ENCODE assay signal across 1 cellular context in genomic region chr11:19951558-19952083, GRCh38.
TF ChIP-seq lines count a peak whose summit lies in the region.

No MANE protein-coding gene starts in this region.

TF ChIP-seq in HepG2, 621 proteins besides CTCF, POLR2A, EP300 and RAD21 (continued from another document and continues in another):
- TF ChIP-seq ZNF510 (CRISPR knock-in tag; IDR thresholded peaks at IDR 0.05; ENCODE audit: low read depth) (0 out of 2 replicates have a peak, but pooled peaks have one; percentile 69), ZNF644 (CRISPR knock-in tag; IDR thresholded peaks at IDR 0.05; ENCODE audit: low read depth) (no peak), ZNF296 (CRISPR knock-in tag; conservative IDR thresholded peaks at IDR 0.05) (no peak), ZNF776 (CRISPR knock-in tag; IDR thresholded peaks at IDR 0.05) (no peak), ZNF317 (CRISPR knock-in tag; IDR thresholded peaks at IDR 0.05) (peak; percentile 89), PRPF4 (IDR thresholded peaks at IDR 0.05; ENCODE audit: low read depth, low read length, poor library complexity, severe bottlenecking) (no peak), NFRKB (IDR thresholded peaks at IDR 0.05) (no peak), HNRNPLL (IDR thresholded peaks at IDR 0.05; ENCODE audit: low read depth, low read length, poor library complexity, severe bottlenecking) (no peak), STAG1 (CRISPR knock-in tag; IDR thresholded peaks at IDR 0.05) (peak; percentile 88), HOXA5 (CRISPR knock-in tag; IDR thresholded peaks at IDR 0.05) (no peak), SMAD3 (CRISPR knock-in tag; IDR thresholded peaks at IDR 0.05) (no peak), GFI1 (CRISPR knock-in tag; IDR thresholded peaks at IDR 0.05; ENCODE audit: borderline replicate concordance) (no peak), SMC3 (IDR thresholded peaks at IDR 0.05; ENCODE audit: low read length) (peak; percentile 79), SKI (IDR thresholded peaks at IDR 0.05; ENCODE audit: partially characterized antibody) (no peak), ZNF670 (CRISPR knock-in tag; IDR thresholded peaks at IDR 0.05; ENCODE audit: borderline replicate concordance) (no peak), DDIT3 (CRISPR knock-in tag; IDR thresholded peaks at IDR 0.05) (no peak), ZNF354B (CRISPR knock-in tag; IDR thresholded peaks at IDR 0.05) (no peak), ZBTB42 (CRISPR knock-in tag; IDR thresholded peaks at IDR 0.05) (0 out of 2 replicates have a peak, but pooled peaks have one; percentile 17), SNAPC2 (CRISPR knock-in tag; IDR thresholded peaks at IDR 0.05) (no peak), HMG20A (CRISPR knock-in tag; IDR thresholded peaks at IDR 0.05; ENCODE audit: borderline replicate concordance) (no peak), ZNF597 (CRISPR knock-in tag; IDR thresholded peaks at IDR 0.05) (no peak), BCL6 (CRISPR knock-in tag; IDR thresholded peaks at IDR 0.05) (peak; percentile 75), PTBP1 (IDR thresholded peaks at IDR 0.05; ENCODE audit: low read depth, low read length, poor library complexity, severe bottlenecking) (no peak), MIXL1 (CRISPR knock-in tag; IDR thresholded peaks at IDR 0.05) (0 out of 2 replicates have a peak, but pooled peaks have one; percentile 21), ZBTB2 (CRISPR knock-in tag; IDR thresholded peaks at IDR 0.05; ENCODE audit: low read depth) (no peak), FOXA3 (CRISPR knock-in tag; IDR thresholded peaks at IDR 0.05) (peak; percentile 47; the same call in 1 of the 2 replicates), ZNF646 (CRISPR knock-in tag; IDR thresholded peaks at IDR 0.05) (no peak), ZBTB1 (CRISPR knock-in tag; IDR thresholded peaks at IDR 0.05; ENCODE audit: borderline replicate concordance) (no peak), ZNF451 (CRISPR knock-in tag; IDR thresholded peaks at IDR 0.05) (no peak), ZNF546 (CRISPR knock-in tag; conservative IDR thresholded peaks at IDR 0.05) (no peak), MBD4 (IDR thresholded peaks at IDR 0.05; ENCODE audit: borderline replicate concordance, low read length) (no peak), PAXIP1 (CRISPR knock-in tag; conservative IDR thresholded peaks at IDR 0.05) (peak; percentile 9; the same call in 1 of the 2 replicates), PHF21A (CRISPR knock-in tag; IDR thresholded peaks at IDR 0.05) (0 out of 2 replicates have a peak, but pooled peaks have one; percentile 1), ZBTB14 (CRISPR knock-in tag; IDR thresholded peaks at IDR 0.05) (no peak), ZNF576 (CRISPR knock-in tag; IDR thresholded peaks at IDR 0.05) (peak; percentile 53; the same call in 1 of the 2 replicates), HMGXB4 (CRISPR knock-in tag; IDR thresholded peaks at IDR 0.05; ENCODE audit: borderline replicate concordance in 1 of 2, low read depth in 1 of 2) (peak; percentile 25 to 35; a peak in 1 of 4 replicates), HNRNPL (IDR thresholded peaks at IDR 0.05; ENCODE audit: low read depth, low read length) (no peak), ZBTB38 (CRISPR knock-in tag; IDR thresholded peaks at IDR 0.05) (no peak), MIER2 (CRISPR knock-in tag; IDR thresholded peaks at IDR 0.05) (peak; percentile 61; the same call in 1 of the 2 replicates), MEF2D (CRISPR knock-in tag; IDR thresholded peaks at IDR 0.05) (0 out of 2 replicates have a peak, but pooled peaks have one; percentile 34), ZNF331 (CRISPR knock-in tag; IDR thresholded peaks at IDR 0.05) (0 out of 2 replicates have a peak, but pooled peaks have one; percentile 17), ZNF276 (CRISPR knock-in tag; IDR thresholded peaks at IDR 0.05; ENCODE audit: low read depth) (no peak), ZSCAN30 (CRISPR knock-in tag; IDR thresholded peaks at IDR 0.05) (no peak), ETV5 (CRISPR knock-in tag; IDR thresholded peaks at IDR 0.05; ENCODE audit: borderline replicate concordance) (no peak), RARA (CRISPR knock-in tag; IDR thresholded peaks at IDR 0.05) (0 out of 2 replicates have a peak, but pooled peaks have one; percentile 22), ELF3 (CRISPR knock-in tag; IDR thresholded peaks at IDR 0.05) (0 out of 2 replicates have a peak, but pooled peaks have one; percentile 15), TCF12 (IDR thresholded peaks at IDR 0.05) (no peak), TCF12 (CRISPR knock-in tag; IDR thresholded peaks at IDR 0.05) (no peak), TMF1 (CRISPR knock-in tag; IDR thresholded peaks at IDR 0.05; ENCODE audit: low read depth) (no peak), ZNF414 (CRISPR knock-in tag; IDR thresholded peaks at IDR 0.05) (no peak)
